ENCODE assay signal across 1 cellular context in the genomic region with DNA sequence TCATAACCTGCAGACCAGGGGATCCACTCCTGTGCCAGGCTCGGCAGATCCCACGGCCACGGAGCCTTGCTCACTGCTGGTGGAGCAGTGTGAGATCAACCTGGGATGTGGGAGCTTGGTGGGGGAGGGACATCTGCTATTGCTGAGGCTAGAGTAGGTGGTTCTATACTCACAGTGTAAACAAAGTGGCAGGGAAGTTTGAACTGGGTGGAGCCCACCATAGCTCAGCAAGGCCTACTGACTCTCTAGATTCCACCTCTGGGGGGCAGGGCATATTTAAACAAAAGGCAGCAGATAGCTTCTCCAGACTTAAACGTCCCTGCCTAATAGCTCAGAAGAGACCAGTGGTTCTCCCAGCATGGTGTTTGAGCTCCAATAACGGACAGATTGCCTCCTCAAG.
TF ChIP-seq lines count a peak whose summit lies in the region.

No MANE protein-coding gene starts in this region.

TF ChIP-seq in HepG2, 621 proteins besides CTCF, POLR2A, EP300 and RAD21:
- TF ChIP-seq HMG20B (CRISPR knock-in tag; conservative IDR thresholded peaks at IDR 0.05) (no peak), IKZF1 (IDR thresholded peaks at IDR 0.05) (no peak), KLF6 (CRISPR knock-in tag; IDR thresholded peaks at IDR 0.05) (no peak), ZNF788 (CRISPR knock-in tag; IDR thresholded peaks at IDR 0.05; ENCODE audit: borderline replicate concordance) (no peak), ZFP37 (CRISPR knock-in tag; IDR thresholded peaks at IDR 0.05; ENCODE audit: borderline replicate concordance) (no peak), ELF3 (CRISPR knock-in tag; IDR thresholded peaks at IDR 0.05) (no peak), ZNF354B (CRISPR knock-in tag; IDR thresholded peaks at IDR 0.05) (no peak), ZMYM4 (CRISPR knock-in tag; IDR thresholded peaks at IDR 0.05) (no peak), ZNF678 (CRISPR knock-in tag; IDR thresholded peaks at IDR 0.05) (no peak), ZNF616 (CRISPR knock-in tag; IDR thresholded peaks at IDR 0.05; ENCODE audit: low read depth) (no peak), ZNF740 (CRISPR knock-in tag; IDR thresholded peaks at IDR 0.05) (no peak), KMT2A (CRISPR knock-in tag; IDR thresholded peaks at IDR 0.05) (no peak), ZNF512B (CRISPR knock-in tag; IDR thresholded peaks at IDR 0.05; ENCODE audit: borderline replicate concordance) (no peak), ZNF224 (CRISPR knock-in tag; IDR thresholded peaks at IDR 0.05) (no peak), SMAD9 (CRISPR knock-in tag; IDR thresholded peaks at IDR 0.05) (no peak)
- TF ChIP-seq, protein P1, sequence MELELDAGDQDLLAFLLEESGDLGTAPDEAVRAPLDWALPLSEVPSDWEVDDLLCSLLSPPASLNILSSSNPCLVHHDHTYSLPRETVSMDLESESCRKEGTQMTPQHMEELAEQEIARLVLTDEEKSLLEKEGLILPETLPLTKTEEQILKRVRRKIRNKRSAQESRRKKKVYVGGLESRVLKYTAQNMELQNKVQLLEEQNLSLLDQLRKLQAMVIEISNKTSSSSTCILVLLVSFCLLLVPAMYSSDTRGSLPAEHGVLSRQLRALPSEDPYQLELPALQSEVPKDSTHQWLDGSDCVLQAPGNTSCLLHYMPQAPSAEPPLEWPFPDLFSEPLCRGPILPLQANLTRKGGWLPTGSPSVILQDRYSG (CRISPR knock-in tag; IDR thresholded peaks at IDR 0.05): no peak
- TF ChIP-seq, protein P2, sequence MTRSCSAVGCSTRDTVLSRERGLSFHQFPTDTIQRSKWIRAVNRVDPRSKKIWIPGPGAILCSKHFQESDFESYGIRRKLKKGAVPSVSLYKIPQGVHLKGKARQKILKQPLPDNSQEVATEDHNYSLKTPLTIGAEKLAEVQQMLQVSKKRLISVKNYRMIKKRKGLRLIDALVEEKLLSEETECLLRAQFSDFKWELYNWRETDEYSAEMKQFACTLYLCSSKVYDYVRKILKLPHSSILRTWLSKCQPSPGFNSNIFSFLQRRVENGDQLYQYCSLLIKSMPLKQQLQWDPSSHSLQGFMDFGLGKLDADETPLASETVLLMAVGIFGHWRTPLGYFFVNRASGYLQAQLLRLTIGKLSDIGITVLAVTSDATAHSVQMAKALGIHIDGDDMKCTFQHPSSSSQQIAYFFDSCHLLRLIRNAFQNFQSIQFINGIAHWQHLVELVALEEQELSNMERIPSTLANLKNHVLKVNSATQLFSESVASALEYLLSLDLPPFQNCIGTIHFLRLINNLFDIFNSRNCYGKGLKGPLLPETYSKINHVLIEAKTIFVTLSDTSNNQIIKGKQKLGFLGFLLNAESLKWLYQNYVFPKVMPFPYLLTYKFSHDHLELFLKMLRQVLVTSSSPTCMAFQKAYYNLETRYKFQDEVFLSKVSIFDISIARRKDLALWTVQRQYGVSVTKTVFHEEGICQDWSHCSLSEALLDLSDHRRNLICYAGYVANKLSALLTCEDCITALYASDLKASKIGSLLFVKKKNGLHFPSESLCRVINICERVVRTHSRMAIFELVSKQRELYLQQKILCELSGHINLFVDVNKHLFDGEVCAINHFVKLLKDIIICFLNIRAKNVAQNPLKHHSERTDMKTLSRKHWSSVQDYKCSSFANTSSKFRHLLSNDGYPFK (CRISPR knock-in tag; IDR thresholded peaks at IDR 0.05; ENCODE audit: borderline replicate concordance): no peak
- TF ChIP-seq, protein P3, sequence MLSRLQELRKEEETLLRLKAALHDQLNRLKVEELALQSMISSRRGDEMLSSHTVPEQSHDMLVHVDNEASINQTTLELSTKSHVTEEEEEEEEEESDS (CRISPR knock-in tag; IDR thresholded peaks at IDR 0.05; ENCODE audit: borderline replicate concordance): no peak
